In genomic region chr1:161674447-161674846, GRCh38 we compare ENCODE assay signal across 13 cellular contexts. TPM values are rescaled to one million over a fixed set of nuclear protein-coding genes. Genes with fewer than 3 reads are reported as not detected.
"Had no signal": no experiment of that assay in that cellular context is flagged by ENCODE, and none has a peak within 500 bp of the region (broad histone marks: within the 10 kb centered on the region; RNA-seq: fewer than 3 reads in every experiment).

No MANE protein-coding gene starts in this region.

RNA-seq across cellular contexts. Expression of gene FCGR2B, which starts 11.5 kb away (rescaled TPM):
- total RNA-seq: activated CD4-positive, alpha-beta T cell treated with anti-CD3 and anti-CD28 coated beads, Interleukin-2, amount 10 ng/mL, durations not matched to agents 7 days and 5 days; activated naive CD4-positive, alpha-beta T cell treated with anti-CD3 and anti-CD28 coated beads for 36 hours; activated T-helper 2 cell treated with anti-CD3 and anti-CD28 coated beads, Interferon-gamma antibody, Interleukin-2, Interleukin-4, amounts not matched to agents 10 μg/mL and 5 μg/mL and 100 μg/mL, durations not matched to agents 14 hours and 24 hours and 36 hours; astrocyte; bronchial epithelial cell; endodermal cell; fibroblast of lung; fibroblast of villous mesenchyme had no signal
- polyA plus RNA-seq: fibroblast of lung had no signal

RNA-seq across cellular contexts. Expression of gene FCRLA, which starts 32.6 kb away (rescaled TPM):
- total RNA-seq: activated CD4-positive, alpha-beta memory T cell treated with anti-CD3 and anti-CD28 coated beads, Interleukin-2, amount 10 ng/mL, durations not matched to agents 7 days and 5 days; activated CD4-positive, alpha-beta T cell treated with anti-CD3 and anti-CD28 coated beads, Interleukin-2, amount 10 ng/mL, durations not matched to agents 7 days and 5 days; activated naive CD4-positive, alpha-beta T cell treated with anti-CD3 and anti-CD28 coated beads for 36 hours; activated T-helper 2 cell treated with anti-CD3 and anti-CD28 coated beads, Interferon-gamma antibody, Interleukin-2, Interleukin-4, amounts not matched to agents 10 μg/mL and 5 μg/mL and 100 μg/mL, durations not matched to agents 14 hours and 24 hours and 36 hours; cerebellum; endodermal cell; frontal cortex had no signal

RNA-seq across cellular contexts. Expression of gene FCGR3B, which starts 43.5 kb away (rescaled TPM):
- total RNA-seq: activated CD4-positive, alpha-beta memory T cell treated with anti-CD3 and anti-CD28 coated beads, Interleukin-2, amount 10 ng/mL, durations not matched to agents 7 days and 5 days; activated CD4-positive, alpha-beta T cell treated with anti-CD3 and anti-CD28 coated beads, Interleukin-2, amount 10 ng/mL, durations not matched to agents 7 days and 5 days; activated naive CD4-positive, alpha-beta T cell treated with anti-CD3 and anti-CD28 coated beads for 36 hours; activated naive CD8-positive, alpha-beta T cell treated with anti-CD3 and anti-CD28 coated beads, Interleukin-2, amount 10 ng/mL, durations not matched to agents 7 days and 5 days; activated T-cell treated with anti-CD3 and anti-CD28 coated beads, Interleukin-2, amount 50 U/mL, for 4 hours; activated T-helper 2 cell treated with anti-CD3 and anti-CD28 coated beads, Interferon-gamma antibody, Interleukin-2, Interleukin-4, amounts not matched to agents 10 μg/mL and 5 μg/mL and 100 μg/mL, durations not matched to agents 14 hours and 24 hours and 36 hours; astrocyte; bronchial epithelial cell; endodermal cell; fibroblast of lung; fibroblast of villous mesenchyme had no signal
- polyA plus RNA-seq: fibroblast of lung had no signal

RNA-seq across cellular contexts. Expression of gene FCRLB, which starts 46.9 kb away (rescaled TPM):
- total RNA-seq: activated T-helper 2 cell treated with anti-CD3 and anti-CD28 coated beads, Interferon-gamma antibody, Interleukin-2, Interleukin-4, amounts not matched to agents 10 μg/mL and 5 μg/mL and 100 μg/mL, durations not matched to agents 14 hours and 24 hours and 36 hours had no signal
